ENCODE assay signal across 6 cellular contexts in the genomic region with DNA sequence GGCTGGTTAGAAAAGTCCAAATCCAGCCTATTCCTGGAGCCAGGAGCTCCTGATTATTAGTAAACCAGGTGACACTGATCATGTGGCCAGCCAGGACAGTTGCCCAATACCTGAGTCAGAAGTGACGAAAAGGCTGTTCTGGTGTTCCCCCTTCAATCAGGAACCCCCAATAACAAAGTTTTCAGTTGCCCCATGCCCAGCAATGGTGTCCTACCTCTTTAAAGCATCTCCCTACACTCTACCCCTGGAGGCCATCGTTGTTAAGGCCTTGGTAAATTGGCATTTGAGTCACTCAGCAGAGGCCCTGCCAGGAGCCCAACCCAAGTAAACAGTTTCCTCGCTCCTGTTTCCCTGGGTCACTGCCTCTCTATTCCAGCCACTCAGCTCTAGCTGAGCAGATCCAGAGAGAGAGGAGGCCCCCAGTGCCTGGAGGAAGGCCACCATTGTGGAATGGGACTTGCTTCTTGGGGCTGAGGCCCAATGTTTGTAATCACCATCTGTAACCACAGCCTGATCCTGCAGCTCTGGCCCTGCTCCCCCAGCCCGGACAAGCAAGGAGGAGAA. TPM values are rescaled to one million over a fixed set of nuclear protein-coding genes. Genes with fewer than 3 reads are reported as not detected.
DNase-seq lines count a peak whose midpoint lies in the region; ATAC-seq and TF ChIP-seq lines count a peak whose summit lies in the region.

No MANE protein-coding gene starts in this region.

- 33% methylated on average over 4 of the region's 4 CpGs for WGBS in liver

- peaks cover 18 to 42% (median 21%) of the 10 kb centered on the region in 4 donors for H3K4me1 ChIP-seq in liver (ENCODE audit: control insufficient read depth in 4 of 4, insufficient read depth in 4 of 4, low read length in 3 of 4)

- H3K27ac ChIP-seq in WERI-Rb-1 (peak overlapping the region; percentile 57), liver (ENCODE audit: low read depth in 1 of 2, low read length in 2 of 2) (peak overlapping the region; percentile 86 to 97)

- TF ChIP-seq CTCF in BJ (IDR thresholded peaks at IDR 0.05; ENCODE audit: insufficient read depth, low read depth, low read length) = peak; percentile 11; the same call in 1 of the 2 replicates
- no peak for TF ChIP-seq CTCF in WERI-Rb-1 (IDR thresholded peaks at IDR 0.05; ENCODE audit: low read depth, low read length)
- TF ChIP-seq CTCF in liver (IDR thresholded peaks at IDR 0.05; ENCODE audit: low read depth, low read length, missing input control) = peak; percentile 1

- peak; percentile 26 for DNase-seq in BJ (ENCODE audit: low read depth)
- DNase-seq in WERI-Rb-1 = no peak
- DNase-seq in HEK293T (ENCODE audit: extremely low spot score) = no peak
- no peak for DNase-seq in stimulated activated CD8-positive, alpha-beta memory T cell treated with anti-CD3 and anti-CD28 coated beads, Interleukin-4, amount 100 ng/mL, for 48 hours

- no peak for ATAC-seq in HG02759 (IDR thresholded peaks at IDR 0.05; ENCODE audit: unreplicated experiment)

- CTCF ChIA-PET in BJ (lab: Yijun Ruan, JAX) (interaction anchor here (0.6 to 2.1 kb wide), 6 partner anchors 9 to 58 kb away, joined by 4 to 9 read pairs (median 4); a partner anchor contains a TSS), HEK293T (lab: Yijun Ruan, JAX) (interaction anchor here (0.6 kb wide), 1 partner anchor 35 kb away, joined by 4 read pairs; no protein-coding TSS in a partner anchor)

- H3K4me3 ChIP-seq in BJ (ENCODE audit: low read depth, low read length) (no peak overlapping the region), WERI-Rb-1 (ENCODE audit: low read depth, low read length) (no peak overlapping the region), liver (ENCODE audit: low read depth in 1 of 3, low read length in 3 of 3) (no peak overlapping the region)

- H3K9ac ChIP-seq in liver (ENCODE audit: low read depth in 1 of 2, low read length in 2 of 2) = peak overlapping the region in 1 of 2 donors; percentile 44

- POLR2A ChIA-PET in BJ (lab: Charles Lee) (no interaction called here), HEK293T (lab: Yijun Ruan, JAX) (interaction anchor here (0.7 kb wide), 1 partner anchor 9 kb away, joined by 3 read pairs; no protein-coding TSS in a partner anchor)

- H3K9me3 ChIP-seq in WERI-Rb-1 (ENCODE audit: severe bottlenecking) (no peaks in the 10 kb centered on the region), liver (ENCODE audit: control insufficient read depth in 4 of 4, low read length in 3 of 4) (no peaks in the 10 kb centered on the region)

- TF ChIP-seq RAD21 in liver (IDR thresholded peaks at IDR 0.05) = peak; percentile 30 to 38

- H3K36me3 ChIP-seq in BJ (ENCODE audit: control insufficient read depth, insufficient read depth, low read length) (peaks cover 29% of the 10 kb centered on the region), WERI-Rb-1 (peaks cover 40% of the 10 kb centered on the region), liver (ENCODE audit: control insufficient read depth in 4 of 4, insufficient read depth in 3 of 4, low read depth in 1 of 4, low read length in 3 of 4) (peaks cover 26 to 53% (median 38%) of the 10 kb centered on the region in 4 donors)

- H3K27me3 ChIP-seq in BJ (ENCODE audit: control insufficient read depth, insufficient read depth, low read length) (no peaks in the 10 kb centered on the region), WERI-Rb-1 (ENCODE audit: insufficient read depth, low read depth, severe bottlenecking) (no peaks in the 10 kb centered on the region), liver (ENCODE audit: control insufficient read depth in 4 of 4, insufficient read depth in 4 of 4, low read length in 3 of 4) (no peaks in the 10 kb centered on the region)

TF ChIP-seq in liver, 16 proteins besides CTCF, POLR2A, EP300 and RAD21 (continues in another document):
- TF ChIP-seq, protein P1, sequence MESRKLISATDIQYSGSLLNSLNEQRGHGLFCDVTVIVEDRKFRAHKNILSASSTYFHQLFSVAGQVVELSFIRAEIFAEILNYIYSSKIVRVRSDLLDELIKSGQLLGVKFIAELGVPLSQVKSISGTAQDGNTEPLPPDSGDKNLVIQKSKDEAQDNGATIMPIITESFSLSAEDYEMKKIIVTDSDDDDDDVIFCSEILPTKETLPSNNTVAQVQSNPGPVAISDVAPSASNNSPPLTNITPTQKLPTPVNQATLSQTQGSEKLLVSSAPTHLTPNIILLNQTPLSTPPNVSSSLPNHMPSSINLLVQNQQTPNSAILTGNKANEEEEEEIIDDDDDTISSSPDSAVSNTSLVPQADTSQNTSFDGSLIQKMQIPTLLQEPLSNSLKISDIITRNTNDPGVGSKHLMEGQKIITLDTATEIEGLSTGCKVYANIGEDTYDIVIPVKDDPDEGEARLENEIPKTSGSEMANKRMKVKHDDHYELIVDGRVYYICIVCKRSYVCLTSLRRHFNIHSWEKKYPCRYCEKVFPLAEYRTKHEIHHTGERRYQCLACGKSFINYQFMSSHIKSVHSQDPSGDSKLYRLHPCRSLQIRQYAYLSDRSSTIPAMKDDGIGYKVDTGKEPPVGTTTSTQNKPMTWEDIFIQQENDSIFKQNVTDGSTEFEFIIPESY (IDR thresholded peaks at IDR 0.05) = no peak
- TF ChIP-seq HNF4A (conservative IDR thresholded peaks at IDR 0.05) (peak in 1 of 2 donors; percentile 55), FOXA2 (IDR thresholded peaks at IDR 0.05) (peak; percentile 31), JUND (IDR thresholded peaks at IDR 0.05) (peak; percentile 41 to 60), FOXA1 (IDR thresholded peaks at IDR 0.05) (no peak), YY1 (IDR thresholded peaks at IDR 0.05) (peak; percentile 85), RXRA (IDR thresholded peaks at IDR 0.05) (peak; percentile 16 to 68), HNF4G (IDR thresholded peaks at IDR 0.05) (no peak), NR2F2 (IDR thresholded peaks at IDR 0.05) (no peak), GABPA (IDR thresholded peaks at IDR 0.05 in 1 of 2, conservative IDR thresholded peaks at IDR 0.05 in 1 of 2) (peak in 1 of 2 donors; percentile 49), SP1 (IDR thresholded peaks at IDR 0.05) (peak; percentile 49), TAF1 (conservative IDR thresholded peaks at IDR 0.05) (no peak)
- TF ChIP-seq, protein P2, sequence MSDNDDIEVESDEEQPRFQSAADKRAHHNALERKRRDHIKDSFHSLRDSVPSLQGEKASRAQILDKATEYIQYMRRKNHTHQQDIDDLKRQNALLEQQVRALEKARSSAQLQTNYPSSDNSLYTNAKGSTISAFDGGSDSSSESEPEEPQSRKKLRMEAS (IDR thresholded peaks at IDR 0.05) = peak; percentile 71

TF ChIP-seq in HEK293T, 16 proteins besides CTCF, POLR2A, EP300 and RAD21:
- TF ChIP-seq, protein P3, sequence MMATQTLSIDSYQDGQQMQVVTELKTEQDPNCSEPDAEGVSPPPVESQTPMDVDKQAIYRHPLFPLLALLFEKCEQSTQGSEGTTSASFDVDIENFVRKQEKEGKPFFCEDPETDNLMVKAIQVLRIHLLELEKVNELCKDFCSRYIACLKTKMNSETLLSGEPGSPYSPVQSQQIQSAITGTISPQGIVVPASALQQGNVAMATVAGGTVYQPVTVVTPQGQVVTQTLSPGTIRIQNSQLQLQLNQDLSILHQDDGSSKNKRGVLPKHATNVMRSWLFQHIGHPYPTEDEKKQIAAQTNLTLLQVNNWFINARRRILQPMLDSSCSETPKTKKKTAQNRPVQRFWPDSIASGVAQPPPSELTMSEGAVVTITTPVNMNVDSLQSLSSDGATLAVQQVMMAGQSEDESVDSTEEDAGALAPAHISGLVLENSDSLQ (IDR thresholded peaks at IDR 0.05) = no peak
- no peak for TF ChIP-seq FOXM1 (IDR thresholded peaks at IDR 0.05; ENCODE audit: borderline replicate concordance)
- no peak for TF ChIP-seq LEF1 (IDR thresholded peaks at IDR 0.05; ENCODE audit: borderline replicate concordance)
- TF ChIP-seq NFRKB (IDR thresholded peaks at IDR 0.05) = no peak
- no peak for TF ChIP-seq L3MBTL2 (conservative IDR thresholded peaks at IDR 0.05)
- TF ChIP-seq FOXK2 (IDR thresholded peaks at IDR 0.05) = no peak
- TF ChIP-seq SUZ12 (IDR thresholded peaks at IDR 0.05) = no peak
- no peak for TF ChIP-seq SP1 (IDR thresholded peaks at IDR 0.05)
- no peak for TF ChIP-seq ZNF384 (IDR thresholded peaks at IDR 0.05)
- TF ChIP-seq CTBP1 (IDR thresholded peaks at IDR 0.05; ENCODE audit: borderline replicate concordance) = no peak
- TF ChIP-seq HDGF (IDR thresholded peaks at IDR 0.05; ENCODE audit: borderline replicate concordance) = no peak
- no peak for TF ChIP-seq TARDBP (IDR thresholded peaks at IDR 0.05)
- no peak for TF ChIP-seq BHLHE40 (IDR thresholded peaks at IDR 0.05; ENCODE audit: borderline replicate concordance)
- TF ChIP-seq ELF4 (IDR thresholded peaks at IDR 0.05) = no peak
- no peak for TF ChIP-seq FOXA1 (IDR thresholded peaks at IDR 0.05)
- no peak for TF ChIP-seq ARNT (IDR thresholded peaks at IDR 0.05)

RNA-seq across cellular contexts. Expression of a gene that starts 25.0 kb away (rescaled TPM):
- 28.9 and 40.9 TPM in 2 replicates for polyA plus RNA-seq in BJ (2011; rRNA removed)
- 117 and 163 TPM in 2 replicates for polyA minus RNA-seq in BJ (2011; rRNA and poly(A)+ RNA removed)
- 10 to 100 TPM; 10.9 to 21.9 TPM for total RNA-seq in liver
- polyA plus RNA-seq in liver = 10 to 100 TPM; 18.5 to 21.6 TPM

RNA-seq across cellular contexts. Expression of a gene that starts 25.5 kb away (rescaled TPM):
- polyA plus RNA-seq in BJ (2011; rRNA removed) = 3.0 and 6.9 TPM in 2 replicates
- polyA minus RNA-seq in BJ (2011; rRNA and poly(A)+ RNA removed) = 9.0 and 11.2 TPM in 2 replicates
- 1 to 10 TPM; 3.4 to 8.4 TPM for total RNA-seq in liver
- polyA plus RNA-seq in liver = 1 to 10 TPM; 4.8 to 6.3 TPM

RNA-seq across cellular contexts. Expression of a gene that starts 43.6 kb away (rescaled TPM):
- polyA plus RNA-seq in BJ (2011; rRNA removed) = 0.05 TPM in 1 of 2 replicates, not detected in the other
- polyA minus RNA-seq in BJ (2011; rRNA and poly(A)+ RNA removed) = not detected in 2 replicates
- 1,000 to 10,000 TPM in 1 of 2 donors, 100 to 1,000 TPM in 1; 631 to 1,505 TPM for total RNA-seq in liver
- polyA plus RNA-seq in liver = 1,000 to 10,000 TPM; 1,126 to 1,337 TPM

RNA-seq across cellular contexts. Expression of a gene that starts 58.0 kb away (rescaled TPM):
- polyA plus RNA-seq in BJ (2011; rRNA removed) (80.0 and 111 TPM in 2 replicates), liver (10 to 100 TPM; 36.3 to 37.7 TPM)
- polyA minus RNA-seq in BJ (2011; rRNA and poly(A)+ RNA removed) = 91.2 and 143 TPM in 2 replicates
- total RNA-seq in liver = 10 to 100 TPM; 44.6 to 49.9 TPM

RNA-seq across cellular contexts. Expression of a gene that starts 58.3 kb away (rescaled TPM):
- polyA plus RNA-seq in BJ (2011; rRNA removed) (3.6 and 4.5 TPM in 2 replicates), liver (1 to 10 TPM; 2.5 to 2.8 TPM)
- polyA minus RNA-seq in BJ (2011; rRNA and poly(A)+ RNA removed) = 2.4 and 3.8 TPM in 2 replicates
- total RNA-seq in liver = 1 to 10 TPM; 3.8 to 5.9 TPM

Comparison
In these comparisons a context has a peak if more than half of its experiments do, and no peak if none do; other contexts are left out.
1. RNA of a gene that starts 43.6 kb away (polyA plus RNA-seq): 1,126 to 1,337 TPM in liver; 0.05 TPM in BJ; every median in the first group is over 1,000 times any median in the second.